In the genomic region with DNA sequence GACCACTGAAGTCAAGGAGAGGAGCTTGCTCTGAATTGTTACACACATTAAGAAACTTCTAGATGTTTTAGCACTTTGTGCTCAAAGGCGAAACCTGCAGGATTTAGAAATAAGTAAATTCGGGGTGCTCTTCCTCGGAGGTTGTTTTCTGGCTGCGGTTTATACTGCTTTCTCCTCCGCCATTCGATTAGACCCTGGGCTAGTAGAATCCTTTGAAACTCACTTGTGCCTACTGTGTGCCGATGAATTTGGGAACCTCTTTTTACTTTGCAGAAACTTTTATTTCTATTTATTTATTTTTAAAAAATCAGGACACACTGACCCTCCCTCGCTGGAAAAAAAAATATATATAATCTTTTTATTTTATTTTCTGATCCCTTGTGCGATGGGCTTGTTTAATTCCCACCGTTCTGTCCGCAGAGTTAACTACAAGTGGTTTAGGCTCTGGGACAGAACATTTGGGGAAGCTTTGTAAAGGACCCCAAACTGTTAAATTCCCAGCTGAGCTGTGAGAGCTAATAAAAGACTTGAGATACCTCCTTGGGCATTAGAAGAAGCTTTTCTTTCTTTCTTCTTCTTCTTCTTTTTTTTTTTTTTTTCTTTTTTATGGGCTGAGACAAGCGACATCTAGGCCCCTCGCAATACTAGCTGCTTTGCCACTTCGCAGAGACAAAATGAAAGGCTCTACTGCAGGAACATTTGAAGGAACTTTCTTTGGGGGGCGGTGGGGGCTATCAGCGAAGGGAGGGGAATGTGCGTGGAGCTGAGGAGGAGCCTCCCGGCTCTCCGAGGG, we compare ENCODE assay signal across 8 cellular contexts. TPM values are rescaled to one million over a fixed set of nuclear protein-coding genes. Genes with fewer than 3 reads are reported as not detected.
DNase-seq lines count a peak whose midpoint lies in the region; ATAC-seq and TF ChIP-seq lines count a peak whose summit lies in the region.

No MANE protein-coding gene starts in this region.

- TF ChIP-seq EP300 in stomach (IDR thresholded peaks at IDR 0.05), result no peak

- H3K27me3 Mint-ChIP-seq in chondrocyte (ENCODE audit: low read depth), result peaks cover 33% of the 10 kb centered on the region
- H3K27me3 Mint-ChIP-seq in CD8-positive, alpha-beta T cell (ENCODE audit: low read depth), result peaks cover 69% of the 10 kb centered on the region

- no peak for TF ChIP-seq CTCF in chondrocyte (IDR thresholded peaks at IDR 0.05)
- no peak for TF ChIP-seq CTCF in lower leg skin (IDR thresholded peaks at IDR 0.05)
- no peak for TF ChIP-seq CTCF in stomach (IDR thresholded peaks at IDR 0.05)
- no peak for TF ChIP-seq CTCF in CD8-positive, alpha-beta T cell (IDR thresholded peaks at IDR 0.05)

- POLR2A ChIA-PET in CD8-positive, alpha-beta T cell (lab: Charles Lee), result no interaction called here

- ATAC-seq in CD8-positive, alpha-beta T cell, result no peak
- ATAC-seq in GM18505 (IDR thresholded peaks at IDR 0.05; ENCODE audit: unreplicated experiment), result no peak

- H3K4me3 ChIP-seq in HUES6 (ENCODE audit: low read depth, low read length), result peak overlapping the region; percentile 65
- H3K4me3 ChIP-seq in lower leg skin (ENCODE audit: low read depth, poor library complexity, severe bottlenecking), result peak overlapping the region; percentile 13
- H3K4me3 ChIP-seq in stomach, result peak overlapping the region; percentile 70 to 83 (median 72)
- no peak overlapping the region for H3K4me3 ChIP-seq in CD8-positive, alpha-beta T cell (ENCODE audit: low read depth, low read length)

- WGBS in lower leg skin, 2 donors, result 30 to 57% methylated on average over 19 of the region's 19 CpGs
- WGBS in stomach, 5 donors, result 36 to 64% (median 51%) methylated on average over 19 of the region's 19 CpGs

- intact Hi-C loops in lower leg skin (cut with DNase I; ENCODE audit: low total_unique reads) (loop anchor here (5.0 kb wide), 1 partner anchor 139 kb away; no protein-coding TSS in a partner anchor), stomach (cut with DNase I; ENCODE audit: low total_unique reads) (no loop called here)
- intact Hi-C loops in CD8-positive, alpha-beta T cell (cut with DNase I, micrococcal nuclease), result no loop called here

- H3K9me3 ChIP-seq in HUES6 (ENCODE audit: control insufficient read depth, insufficient read depth, low read depth, low read length) (no peaks in the 10 kb centered on the region), stomach (no peaks in the 10 kb centered on the region)
- H3K9me3 ChIP-seq in CD8-positive, alpha-beta T cell (ENCODE audit: low read length), result no peaks in the 10 kb centered on the region

- H3K27ac Mint-ChIP-seq in chondrocyte (ENCODE audit: unreplicated experiment), result peak overlapping the region; percentile 100
- no peak overlapping the region for H3K27ac Mint-ChIP-seq in CD8-positive, alpha-beta T cell

- H3K36me3 ChIP-seq in HUES6 (ENCODE audit: control insufficient read depth, insufficient read depth, low read length) (no peaks in the 10 kb centered on the region), stomach (peaks cover 3 to 51% (median 20%) of the 10 kb centered on the region in 4 donors)
- H3K36me3 ChIP-seq in CD8-positive, alpha-beta T cell (ENCODE audit: insufficient read depth, low read length), result no peaks in the 10 kb centered on the region

- H3K4me1 ChIP-seq in HUES6 (ENCODE audit: control insufficient read depth, insufficient read depth, low read length), result peaks cover 56% of the 10 kb centered on the region
- H3K4me1 ChIP-seq in stomach, result peaks cover 0 to 12% (median 5%) of the 10 kb centered on the region in 4 donors
- peaks cover 10% of the 10 kb centered on the region for H3K4me1 ChIP-seq in CD8-positive, alpha-beta T cell (ENCODE audit: insufficient read depth, low read length)

- DNase-seq in chondrocyte (ENCODE audit: low spot score), result no peak
- DNase-seq in lower leg skin (ENCODE audit: low spot score in 2 of 2), result no peak
- no peak for DNase-seq in stomach
- no peak for DNase-seq in HT-29 (ENCODE audit: low spot score)
- DNase-seq in CD8-positive, alpha-beta T cell, result no peak
- no peak for DNase-seq in SK-N-DZ (ENCODE audit: low spot score)

- no peak for TF ChIP-seq POLR2A in lower leg skin (IDR thresholded peaks at IDR 0.05)
- no peak for TF ChIP-seq POLR2A in stomach (IDR thresholded peaks at IDR 0.05)
- TF ChIP-seq POLR2A in GM18505 (IDR thresholded peaks at IDR 0.05; ENCODE audit: borderline replicate concordance, extremely low read depth, insufficient read depth, insufficient read length), result no peak

- H3K27me3 ChIP-seq in HUES6 (ENCODE audit: control insufficient read depth, insufficient read depth, low read length), result peaks cover 100% of the 10 kb centered on the region
- H3K27me3 ChIP-seq in stomach, result peaks cover 0 to 51% (median 11%) of the 10 kb centered on the region in 3 donors
- H3K27me3 ChIP-seq in CD8-positive, alpha-beta T cell (ENCODE audit: insufficient read depth, low read length), result peaks cover 18% of the 10 kb centered on the region

- H3K9me3 Mint-ChIP-seq in chondrocyte (ENCODE audit: low read depth), result no peaks in the 10 kb centered on the region
- no peaks in the 10 kb centered on the region for H3K9me3 Mint-ChIP-seq in CD8-positive, alpha-beta T cell

- H3K9ac ChIP-seq in HUES6 (ENCODE audit: low read length), result peak overlapping the region; percentile 45

- H3K4me1 Mint-ChIP-seq in chondrocyte (ENCODE audit: low read depth), result peaks cover 39% of the 10 kb centered on the region
- H3K4me1 Mint-ChIP-seq in CD8-positive, alpha-beta T cell (ENCODE audit: low read depth), result peaks cover 22% of the 10 kb centered on the region

- CTCF ChIA-PET in CD8-positive, alpha-beta T cell (lab: Charles Lee), result interaction anchor here (0.7 kb wide), 1 partner anchor 163 kb away, joined by 3 read pairs; no protein-coding TSS in a partner anchor

- no peak overlapping the region for H3K27ac ChIP-seq in HUES6 (ENCODE audit: low read depth, low read length)
- peak overlapping the region; percentile 30 to 93 (median 89) for H3K27ac ChIP-seq in stomach
- no peak overlapping the region for H3K27ac ChIP-seq in CD8-positive, alpha-beta T cell (ENCODE audit: low read depth, low read length)

- H3K4me3 Mint-ChIP-seq in chondrocyte (ENCODE audit: unreplicated experiment), result peak overlapping the region; percentile 95
- H3K4me3 Mint-ChIP-seq in CD8-positive, alpha-beta T cell, result no peak overlapping the region

- H3K36me3 Mint-ChIP-seq in chondrocyte (ENCODE audit: low read depth), result peaks cover 7% of the 10 kb centered on the region
- H3K36me3 Mint-ChIP-seq in CD8-positive, alpha-beta T cell, result no peaks in the 10 kb centered on the region

RNA-seq across cellular contexts. Expression of a gene that starts 3.8 kb away (rescaled TPM):
- 1.1 to 18.5 TPM (median 16.9 TPM) in 3 replicates for total RNA-seq in chondrocyte
- total RNA-seq in lower leg skin, result 10 to 100 TPM in 3 of 4 donors, 1 to 10 TPM in 1; 9.2 to 22.6 (median 18.8) TPM
- total RNA-seq in stomach, result 100 to 1,000 TPM in 2 of 5 donors, 10 to 100 TPM in 3; 31.2 to 172 (median 57.4) TPM
- polyA plus RNA-seq in stomach, result 10 to 100 TPM in 1 of 3 donors, 1 to 10 TPM in 2; 4.8 to 36.8 (median 9.8) TPM
- total RNA-seq in HT-29 (2014; rRNA removed; shearing (Covaris generic)), result 3.1 and 7.7 TPM in 2 replicates
- total RNA-seq in CD8-positive, alpha-beta T cell, result not detected
- polyA plus RNA-seq in SK-N-DZ (2014; cell fraction: cytosol; rRNA removed), result 64.0 and 65.2 TPM in 2 replicates
- polyA plus RNA-seq in SK-N-DZ (2014; cell fraction: nucleus; rRNA removed), result 93.6 and 97.2 TPM in 2 replicates

Comparison
In these comparisons a context has a peak if more than half of its experiments do, and no peak if none do; other contexts are left out.
1. H3K27ac ChIP-seq: peak in stomach (5 of 5); none in HUES6 (single experiment) and CD8-positive, alpha-beta T cell (single experiment).